ENCODE assay signal across 24 cellular contexts in genomic region chr6:15774011-15774410, GRCh38.
"Had no signal": no experiment of that assay in that cellular context is flagged by ENCODE, and none has a peak within 500 bp of the region (broad histone marks: within the 10 kb centered on the region; RNA-seq: fewer than 3 reads in every experiment).

No MANE protein-coding gene starts in this region.

- H3K27ac Mint-ChIP-seq: memory B cell; natural killer cell; stimulated activated memory B cell treated with anti-CD40 and anti-IgM and Interleukin-4, amounts not matched to agents 10 μg/mL and 1 μg/mL and 100 μg/mL, for 72 hours; type B pancreatic cell had no signal

- H3K36me3 Mint-ChIP-seq: memory B cell, natural killer cell, type B pancreatic cell had no signal

- DNase-seq: dermis blood vessel endothelial cell; effector memory CD4-positive, alpha-beta T cell; foreskin keratinocyte; heart left ventricle; kidney; natural killer cell; occipital lobe; ovary; posterior cingulate gyrus; psoas muscle; right cardiac atrium; sigmoid colon; stimulated activated CD4-positive, alpha-beta T cell treated with anti-CD3 and anti-CD28 coated beads, Interleukin-4, amount 100 ng/mL, for 4 hours; stimulated activated naive CD8-positive, alpha-beta T cell treated with anti-CD3 and anti-CD28 coated beads, Interleukin-15, Interleukin-2, amounts not matched to agents 100 U/mL and 50 U/mL, for 24 hours; substantia nigra; testis; tibial artery had no signal

- H3K4me3 ChIP-seq: esophagus muscularis mucosa, gastroesophageal sphincter, heart left ventricle, hepatocyte, lung, ovary, psoas muscle, sigmoid colon, testis, tibial artery had no signal

- H3K27me3 Mint-ChIP-seq: stimulated activated memory B cell treated with anti-CD40 and anti-IgM and Interleukin-4, amounts not matched to agents 10 μg/mL and 1 μg/mL and 100 μg/mL, for 72 hours had no signal

- H3K9me3 Mint-ChIP-seq: memory B cell; natural killer cell; stimulated activated memory B cell treated with anti-CD40 and anti-IgM and Interleukin-4, amounts not matched to agents 10 μg/mL and 1 μg/mL and 100 μg/mL, for 72 hours; type B pancreatic cell had no signal

- H3K4me3 Mint-ChIP-seq: memory B cell; natural killer cell; stimulated activated memory B cell treated with anti-CD40 and anti-IgM and Interleukin-4, amounts not matched to agents 10 μg/mL and 1 μg/mL and 100 μg/mL, for 72 hours; type B pancreatic cell had no signal

- H3K27ac ChIP-seq: esophagus muscularis mucosa, foreskin keratinocyte, gastroesophageal sphincter, heart left ventricle, hepatocyte, ovary, psoas muscle, sigmoid colon, testis, tibial artery had no signal
